Comparison of ENCODE assay signal across 8 cellular contexts in genomic region chr2:240236217-240237111, GRCh38.
DNase-seq lines count a peak whose midpoint lies in the region; ATAC-seq and TF ChIP-seq lines count a peak whose summit lies in the region.

No MANE protein-coding gene starts in this region.

- H3K36me3 ChIP-seq in testis (ENCODE audit: low read depth, missing control alignments): no peaks in the 10 kb centered on the region

- intact Hi-C loops in testis (cut with DNase I; ENCODE audit: low total_unique reads): no loop called here

- H3K27ac ChIP-seq in testis: peak overlapping the region; percentile 33 to 70

- 61 to 71% methylated on average over 6 to 12 of the region's 12 CpGs for WGBS in testis, 2 donors

- TF ChIP-seq POLR2A in testis (IDR thresholded peaks at IDR 0.05): no peak

- no peak overlapping the region for H3K4me3 ChIP-seq in testis

- no peak for ATAC-seq in GM21360 (IDR thresholded peaks at IDR 0.05; ENCODE audit: unreplicated experiment)
- no peak for ATAC-seq in HG02678 (IDR thresholded peaks at IDR 0.05; ENCODE audit: unreplicated experiment)
- ATAC-seq in HG02885 (IDR thresholded peaks at IDR 0.05; ENCODE audit: poor library complexity, unreplicated experiment): no peak

- no peaks in the 10 kb centered on the region for H3K9me3 ChIP-seq in testis

- H3K27me3 ChIP-seq in testis: no peaks in the 10 kb centered on the region

- TF ChIP-seq CTCF in testis (IDR thresholded peaks at IDR 0.05): no peak

- peak; percentile 27 for DNase-seq in activated CD4-positive, CD25-positive, alpha-beta regulatory T cell treated with anti-CD3 and anti-CD28 coated beads, Interleukin-2, amount 50 U/mL, for 72 hours
- DNase-seq in activated CD4-positive, CD25-positive, alpha-beta regulatory T cell (lab: John Stamatoyannopoulos, UW): no peak
- DNase-seq in NCI-H748 treated with DMSO at 0.1 percent for 48 hours (lab: John Stamatoyannopoulos, UW) (peak; percentile 7), islet precursor cell (peak; percentile 59), testis (peak; percentile 63)

- peaks cover 24% of the 10 kb centered on the region for H3K4me1 ChIP-seq in testis

Comparison
In these comparisons a context has a peak if more than half of its experiments do, and no peak if none do; other contexts are left out.
1. DNase-seq: peak in activated CD4-positive, CD25-positive, alpha-beta regulatory T cell treated with anti-CD3 and anti-CD28 coated beads, Interleukin-2, amount 50 U/mL, for 72 hours (single experiment), NCI-H748 treated with DMSO at 0.1 percent for 48 hours (single experiment), islet precursor cell (single experiment) and testis (single experiment); none in activated CD4-positive, CD25-positive, alpha-beta regulatory T cell (0 of 4).